16 cellular contexts compared by ENCODE assay signal in the genomic region with DNA sequence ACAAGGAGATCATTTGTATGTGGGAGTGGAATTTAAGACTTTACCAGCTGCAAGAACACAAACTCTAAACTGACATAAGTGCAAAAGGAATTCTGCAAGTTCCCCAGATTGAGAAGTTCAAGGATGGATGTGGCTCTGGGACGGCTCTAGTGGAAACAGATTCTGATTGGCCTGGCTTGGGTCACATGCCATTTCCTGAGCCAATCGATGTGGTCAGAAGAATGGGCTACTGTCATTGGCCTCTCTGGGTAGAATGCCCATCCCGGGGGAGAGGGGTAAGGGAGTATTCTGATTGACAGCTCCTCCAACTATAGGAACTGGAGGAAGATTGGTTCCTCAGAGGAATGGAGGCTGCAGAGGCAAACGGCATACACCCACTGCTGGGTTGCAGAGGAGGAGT. TPM values are rescaled to one million over a fixed set of nuclear protein-coding genes. Genes with fewer than 3 reads are reported as not detected.
DNase-seq lines count a peak whose midpoint lies in the region; ATAC-seq, FAIRE-seq and TF ChIP-seq lines count a peak whose summit lies in the region.
"Had no signal": no experiment of that assay in that cellular context is flagged by ENCODE, and none has a peak within 500 bp of the region (broad histone marks: within the 10 kb centered on the region; RNA-seq: fewer than 3 reads in every experiment).

No MANE protein-coding gene starts in this region.

- peak overlapping the region; percentile 88 for H3K27ac Mint-ChIP-seq in activated naive CD4-positive, alpha-beta T cell treated with anti-CD3 and anti-CD28 coated beads, Interleukin-2, amount 10 ng/mL, durations not matched to agents 7 days and 5 days
- peak overlapping the region; percentile 94 for H3K27ac Mint-ChIP-seq in activated CD4-positive, alpha-beta memory T cell treated with anti-CD3 and anti-CD28 coated beads, Interleukin-2, amount 10 ng/mL, durations not matched to agents 7 days and 5 days
- peak overlapping the region in 2 of 3 experiments; percentile 39 to 41 for H3K27ac Mint-ChIP-seq in nephron

- ATAC-seq in HG03457 (IDR thresholded peaks at IDR 0.05; ENCODE audit: unreplicated experiment) (no peak), GM18519 (IDR thresholded peaks at IDR 0.05; ENCODE audit: low FRiP score, unreplicated experiment) (no peak)
- ATAC-seq: esophagus mucosa had no signal

- peaks cover 53% of the 10 kb centered on the region for H3K4me1 Mint-ChIP-seq in activated naive CD4-positive, alpha-beta T cell treated with anti-CD3 and anti-CD28 coated beads, Interleukin-2, amount 10 ng/mL, durations not matched to agents 7 days and 5 days
- peaks cover 69% of the 10 kb centered on the region for H3K4me1 Mint-ChIP-seq in activated CD4-positive, alpha-beta memory T cell treated with anti-CD3 and anti-CD28 coated beads, Interleukin-2, amount 10 ng/mL, durations not matched to agents 7 days and 5 days
- H3K4me1 Mint-ChIP-seq in nephron, result peaks cover 32% of the 10 kb centered on the region

- no peak for DNase-seq in activated naive CD4-positive, alpha-beta T cell treated with anti-CD3 and anti-CD28 coated beads, Interleukin-2, amount 10 ng/mL, durations not matched to agents 7 days and 5 days
- no peak for DNase-seq in activated naive CD4-positive, alpha-beta T cell (lab: John Stamatoyannopoulos, UW)
- DNase-seq in LHCN-M2 (ENCODE audit: low read depth), result peak; percentile 21
- DNase-seq in activated CD4-positive, alpha-beta memory T cell treated with anti-CD3 and anti-CD28 coated beads, Interleukin-2, amount 10 ng/mL, durations not matched to agents 7 days and 5 days, result no peak
- no peak for DNase-seq in HTR-8/SVneo (ENCODE audit: insufficient read length, low spot score)
- DNase-seq: C1 segment of cervical spinal cord; central memory CD4-positive, alpha-beta T cell; GF-D8; NCI-H526; posterior cingulate gyrus had no signal

- H3K4me3 Mint-ChIP-seq in activated naive CD4-positive, alpha-beta T cell treated with anti-CD3 and anti-CD28 coated beads, Interleukin-2, amount 10 ng/mL, durations not matched to agents 7 days and 5 days, result no peak overlapping the region
- no peak overlapping the region for H3K4me3 Mint-ChIP-seq in activated CD4-positive, alpha-beta memory T cell treated with anti-CD3 and anti-CD28 coated beads, Interleukin-2, amount 10 ng/mL, durations not matched to agents 7 days and 5 days
- H3K4me3 Mint-ChIP-seq in nephron, result no peak overlapping the region
- H3K4me3 Mint-ChIP-seq: mesothelial cell of epicardium had no signal

- peaks cover 3% of the 10 kb centered on the region for H3K36me3 Mint-ChIP-seq in activated naive CD4-positive, alpha-beta T cell treated with anti-CD3 and anti-CD28 coated beads, Interleukin-2, amount 10 ng/mL, durations not matched to agents 7 days and 5 days
- peaks cover 13% of the 10 kb centered on the region for H3K36me3 Mint-ChIP-seq in activated CD4-positive, alpha-beta memory T cell treated with anti-CD3 and anti-CD28 coated beads, Interleukin-2, amount 10 ng/mL, durations not matched to agents 7 days and 5 days (ENCODE audit: low read depth)
- H3K36me3 Mint-ChIP-seq in nephron (ENCODE audit: low read depth), result no peaks in the 10 kb centered on the region
- H3K36me3 Mint-ChIP-seq: mesothelial cell of epicardium had no signal

- TF ChIP-seq CTCF in nephron (IDR thresholded peaks at IDR 0.05; ENCODE audit: unreplicated experiment in 3 of 3), result no peak

- POLR2A ChIA-PET in activated CD4-positive, alpha-beta memory T cell treated with anti-CD3 and anti-CD28 coated beads, Interleukin-2, amount 10 ng/mL, durations not matched to agents 7 days and 5 days (lab: Charles Lee), result interaction anchor here (0.8 to 4.5 kb wide), 5 partner anchors 13 to 552 kb away, joined by 3 to 25 read pairs (median 3); a partner anchor contains a TSS

- FAIRE-seq in HTR-8/SVneo (lab: Jason Lieb, UNC), result no peak

- H3K27me3 Mint-ChIP-seq in activated naive CD4-positive, alpha-beta T cell treated with anti-CD3 and anti-CD28 coated beads, Interleukin-2, amount 10 ng/mL, durations not matched to agents 7 days and 5 days, result peaks cover 15% of the 10 kb centered on the region
- peaks cover 6% of the 10 kb centered on the region for H3K27me3 Mint-ChIP-seq in activated CD4-positive, alpha-beta memory T cell treated with anti-CD3 and anti-CD28 coated beads, Interleukin-2, amount 10 ng/mL, durations not matched to agents 7 days and 5 days
- peaks cover 33% of the 10 kb centered on the region for H3K27me3 Mint-ChIP-seq in nephron (ENCODE audit: low read depth)

- CTCF ChIA-PET in activated naive CD4-positive, alpha-beta T cell treated with anti-CD3 and anti-CD28 coated beads, Interleukin-2, amount 10 ng/mL, durations not matched to agents 7 days and 5 days (lab: Charles Lee), result interaction anchor here (0.5 to 11.4 kb wide), 6 partner anchors 8 to 252 kb away, joined by 3 to 383 read pairs (median 3); no protein-coding TSS in a partner anchor
- CTCF ChIA-PET in activated CD4-positive, alpha-beta memory T cell treated with anti-CD3 and anti-CD28 coated beads, Interleukin-2, amount 10 ng/mL, durations not matched to agents 7 days and 5 days (lab: Charles Lee), result interaction anchor here (1.1 to 3.5 kb wide), 4 partner anchors 9 to 199 kb away, joined by 3 to 30 read pairs (median 10); no protein-coding TSS in a partner anchor

- peaks cover 3% of the 10 kb centered on the region for H3K9me3 Mint-ChIP-seq in activated naive CD4-positive, alpha-beta T cell treated with anti-CD3 and anti-CD28 coated beads, Interleukin-2, amount 10 ng/mL, durations not matched to agents 7 days and 5 days
- H3K9me3 Mint-ChIP-seq in activated CD4-positive, alpha-beta memory T cell treated with anti-CD3 and anti-CD28 coated beads, Interleukin-2, amount 10 ng/mL, durations not matched to agents 7 days and 5 days, result peaks cover 3% of the 10 kb centered on the region
- no peaks in the 10 kb centered on the region for H3K9me3 Mint-ChIP-seq in nephron
- H3K9me3 Mint-ChIP-seq: mesothelial cell of epicardium had no signal

RNA-seq across cellular contexts. Expression of a gene that starts 6.0 kb away (rescaled TPM):
- not detected in 2 replicates for total RNA-seq in LHCN-M2 (2014; rRNA removed)
- not detected for polyA plus RNA-seq in LHCN-M2 (2012)
- 1 to 10 TPM; 6.0 to 6.1 TPM for total RNA-seq in activated CD4-positive, alpha-beta memory T cell treated with anti-CD3 and anti-CD28 coated beads, Interleukin-2, amount 10 ng/mL, durations not matched to agents 7 days and 5 days
- total RNA-seq: SJSA1 had no signal

RNA-seq across cellular contexts. Expression of a gene that starts 50.1 kb away (rescaled TPM):
- total RNA-seq in LHCN-M2 (2014; rRNA removed), result not detected in 2 replicates
- 0.05 TPM for polyA plus RNA-seq in LHCN-M2 (2012)
- not detected for total RNA-seq in activated CD4-positive, alpha-beta memory T cell treated with anti-CD3 and anti-CD28 coated beads, Interleukin-2, amount 10 ng/mL, durations not matched to agents 7 days and 5 days

Comparison
In these comparisons a context has a peak if more than half of its experiments do, and no peak if none do; other contexts are left out.
1. H3K27ac Mint-ChIP-seq: peak in every context shown above with its lines; median percentile 94 in activated CD4-positive, alpha-beta memory T cell treated with anti-CD3 and anti-CD28 coated beads, Interleukin-2, amount 10 ng/mL, durations not matched to agents 7 days and 5 days; 88 in activated naive CD4-positive, alpha-beta T cell treated with anti-CD3 and anti-CD28 coated beads, Interleukin-2, amount 10 ng/mL, durations not matched to agents 7 days and 5 days; 40 in nephron.